ENCODE assay signal across 24 cellular contexts in the genomic region with DNA sequence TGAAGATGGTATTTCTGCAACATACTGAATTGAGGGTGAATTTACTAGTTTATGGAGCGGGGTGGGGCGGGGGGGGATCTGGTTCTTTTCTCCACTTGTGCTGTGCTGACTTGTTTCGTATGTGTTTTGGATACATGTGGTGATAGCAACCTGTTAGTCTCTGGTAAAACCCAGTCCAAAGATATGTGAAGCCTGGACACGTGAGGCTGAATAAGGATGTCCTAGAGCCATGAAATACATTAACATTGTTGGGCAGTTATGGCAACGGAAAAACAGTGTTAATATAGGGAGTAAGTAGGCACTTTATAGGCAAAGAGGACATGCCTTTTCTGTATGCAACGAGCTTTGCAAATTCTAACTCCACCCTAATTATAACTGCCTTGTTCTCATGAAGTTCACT. TPM values are rescaled to one million over a fixed set of nuclear protein-coding genes. Genes with fewer than 3 reads are reported as not detected.
DNase-seq lines count a peak whose midpoint lies in the region; ATAC-seq and TF ChIP-seq lines count a peak whose summit lies in the region.
"Had no signal": no experiment of that assay in that cellular context is flagged by ENCODE, and none has a peak within 500 bp of the region (broad histone marks: within the 10 kb centered on the region; RNA-seq: fewer than 3 reads in every experiment).

No MANE protein-coding gene starts in this region.

- no peak overlapping the region for H3K4me3 ChIP-seq in CD8-positive, alpha-beta memory T cell (ENCODE audit: low read length)
- peak overlapping the region in 1 of 4 donors; percentile 5 for H3K4me3 ChIP-seq in esophagus squamous epithelium
- H3K4me3 ChIP-seq: ascending aorta, psoas muscle, SJCRH30, tibial artery had no signal

- peak overlapping the region in 5 of 8 donors; percentile 21 to 74 (median 61) for H3K27ac Mint-ChIP-seq in CD8-positive, alpha-beta memory T cell
- H3K27ac Mint-ChIP-seq in naive thymus-derived CD8-positive, alpha-beta T cell, result peak overlapping the region in 8 of 10 donors; percentile 25 to 81 (median 42)
- H3K27ac Mint-ChIP-seq: activated B cell treated with CpG ODN at 0.5 μM for 24 hours; activated CD4-positive, alpha-beta memory T cell treated with anti-CD3 and anti-CD28 coated beads, Interleukin-2, amount 10 ng/mL, durations not matched to agents 7 days and 5 days; activated naive CD4-positive, alpha-beta T cell treated with anti-CD3 and anti-CD28 coated beads for 36 hours; stimulated activated memory B cell treated with anti-CD40 and anti-IgM and Interleukin-4, amounts not matched to agents 10 μg/mL and 1 μg/mL and 100 μg/mL, for 72 hours had no signal

- H3K4me1 ChIP-seq in CD8-positive, alpha-beta memory T cell (ENCODE audit: insufficient read depth, low read length), result peaks cover 29% of the 10 kb centered on the region
- H3K4me1 ChIP-seq in esophagus squamous epithelium, result peaks cover 3 to 82% (median 25%) of the 10 kb centered on the region in 3 donors
- H3K4me1 ChIP-seq: psoas muscle had no signal

- H3K36me3 ChIP-seq in CD8-positive, alpha-beta memory T cell (ENCODE audit: insufficient read depth, low read length), result no peaks in the 10 kb centered on the region
- no peaks in the 10 kb centered on the region for H3K36me3 ChIP-seq in esophagus squamous epithelium
- H3K36me3 ChIP-seq: ascending aorta, SJCRH30, tibial artery had no signal

- no peak overlapping the region for H3K27ac ChIP-seq in CD8-positive, alpha-beta memory T cell (ENCODE audit: low read depth, low read length)
- peak overlapping the region; percentile 12 to 76 (median 65) for H3K27ac ChIP-seq in esophagus squamous epithelium
- H3K27ac ChIP-seq: ascending aorta, psoas muscle, SJCRH30 had no signal

- DNase-seq in CD8-positive, alpha-beta memory T cell, result no peak
- DNase-seq in SW480 (ENCODE audit: low spot score), result peak; percentile 37
- no peak for DNase-seq in esophagus squamous epithelium (lab: John Stamatoyannopoulos, UW)
- DNase-seq in naive thymus-derived CD8-positive, alpha-beta T cell, result no peak
- DNase-seq in inferior parietal cortex (ENCODE audit: extremely low spot score), result no peak
- no peak for DNase-seq in putamen (ENCODE audit: low spot score)
- DNase-seq: activated B cell treated with CpG ODN at 0.5 μM for 24 hours; activated CD4-positive, alpha-beta memory T cell treated with anti-CD3 and anti-CD28 coated beads, Interleukin-2, amount 10 ng/mL, durations not matched to agents 7 days and 5 days; activated naive CD4-positive, alpha-beta T cell treated with anti-CD3 and anti-CD28 coated beads for 36 hours; activated T-cell treated with anti-CD3 and anti-CD28 coated beads, Interleukin-2, amount 50 U/mL, for 1 hour; KBM-7; NCI-H1105; NCI-H69; OCI-M1; psoas muscle; SJCRH30; stimulated activated CD4-positive, alpha-beta T cell treated with anti-CD3 and anti-CD28 coated beads, Interleukin-15, amount 100 ng/mL, for 24 hours; T-helper 2 cell; tibial artery had no signal

- no peaks in the 10 kb centered on the region for H3K27me3 ChIP-seq in CD8-positive, alpha-beta memory T cell (ENCODE audit: insufficient read depth, low read length, poor library complexity, severe bottlenecking)
- no peaks in the 10 kb centered on the region for H3K27me3 ChIP-seq in esophagus squamous epithelium
- H3K27me3 ChIP-seq: ascending aorta, SJCRH30, tibial artery had no signal

- H3K4me1 Mint-ChIP-seq in CD8-positive, alpha-beta memory T cell, result peaks cover 29 to 42% (median 36%) of the 10 kb centered on the region in 3 donors
- H3K4me1 Mint-ChIP-seq in naive thymus-derived CD8-positive, alpha-beta T cell, result peaks cover 22 to 56% (median 39%) of the 10 kb centered on the region in 4 donors

- no peak for TF ChIP-seq CTCF in esophagus squamous epithelium (IDR thresholded peaks at IDR 0.05)

- POLR2A ChIA-PET in CD8-positive, alpha-beta memory T cell (lab: Charles Lee), result no interaction called here
- POLR2A ChIA-PET in naive thymus-derived CD8-positive, alpha-beta T cell (lab: Charles Lee), result no interaction called here

- intact Hi-C loops in esophagus squamous epithelium (cut with DNase I), result no loop called here

- CTCF ChIA-PET in CD8-positive, alpha-beta memory T cell (lab: Charles Lee), result interaction anchor here (1.8 kb wide), 1 partner anchor 103 kb away, joined by 6 read pairs; no protein-coding TSS in a partner anchor

- H3K9me3 ChIP-seq in CD8-positive, alpha-beta memory T cell (ENCODE audit: low read length), result no peaks in the 10 kb centered on the region
- no peaks in the 10 kb centered on the region for H3K9me3 ChIP-seq in esophagus squamous epithelium
- H3K9me3 ChIP-seq: ascending aorta, psoas muscle, SJCRH30, tibial artery had no signal

- H3K9me3 Mint-ChIP-seq in CD8-positive, alpha-beta memory T cell, result no peaks in the 10 kb centered on the region
- H3K9me3 Mint-ChIP-seq in naive thymus-derived CD8-positive, alpha-beta T cell, result no peaks in the 10 kb centered on the region
- H3K9me3 Mint-ChIP-seq: activated B cell treated with CpG ODN at 0.5 μM for 24 hours; activated CD4-positive, alpha-beta memory T cell treated with anti-CD3 and anti-CD28 coated beads, Interleukin-2, amount 10 ng/mL, durations not matched to agents 7 days and 5 days; activated naive CD4-positive, alpha-beta T cell treated with anti-CD3 and anti-CD28 coated beads for 36 hours; stimulated activated memory B cell treated with anti-CD40 and anti-IgM and Interleukin-4, amounts not matched to agents 10 μg/mL and 1 μg/mL and 100 μg/mL, for 72 hours had no signal

- no peaks in the 10 kb centered on the region for H3K36me3 Mint-ChIP-seq in CD8-positive, alpha-beta memory T cell
- no peaks in the 10 kb centered on the region for H3K36me3 Mint-ChIP-seq in naive thymus-derived CD8-positive, alpha-beta T cell
- H3K36me3 Mint-ChIP-seq: stimulated activated memory B cell treated with anti-CD40 and anti-IgM and Interleukin-4, amounts not matched to agents 10 μg/mL and 1 μg/mL and 100 μg/mL, for 72 hours had no signal

- H3K4me3 Mint-ChIP-seq in CD8-positive, alpha-beta memory T cell, result no peak overlapping the region
- peak overlapping the region in 1 of 10 donors; percentile 18 for H3K4me3 Mint-ChIP-seq in naive thymus-derived CD8-positive, alpha-beta T cell
- H3K4me3 Mint-ChIP-seq: activated B cell treated with CpG ODN at 0.5 μM for 24 hours; activated CD4-positive, alpha-beta memory T cell treated with anti-CD3 and anti-CD28 coated beads, Interleukin-2, amount 10 ng/mL, durations not matched to agents 7 days and 5 days; activated naive CD4-positive, alpha-beta T cell treated with anti-CD3 and anti-CD28 coated beads for 36 hours; stimulated activated memory B cell treated with anti-CD40 and anti-IgM and Interleukin-4, amounts not matched to agents 10 μg/mL and 1 μg/mL and 100 μg/mL, for 72 hours had no signal

- ATAC-seq in naive thymus-derived CD8-positive, alpha-beta T cell, result no peak
- ATAC-seq in GM18868 (IDR thresholded peaks at IDR 0.05; ENCODE audit: unreplicated experiment), result no peak
- no peak for ATAC-seq in HG02885 (IDR thresholded peaks at IDR 0.05; ENCODE audit: poor library complexity, unreplicated experiment)
- ATAC-seq: HCT116; psoas muscle; stimulated activated memory B cell treated with anti-CD40 and anti-IgM and Interleukin-4, amounts not matched to agents 10 μg/mL and 1 μg/mL and 100 μg/mL, for 72 hours had no signal

- no peaks in the 10 kb centered on the region for H3K27me3 Mint-ChIP-seq in CD8-positive, alpha-beta memory T cell
- H3K27me3 Mint-ChIP-seq in naive thymus-derived CD8-positive, alpha-beta T cell, result no peaks in the 10 kb centered on the region
- H3K27me3 Mint-ChIP-seq: activated B cell treated with CpG ODN at 0.5 μM for 24 hours; activated CD4-positive, alpha-beta memory T cell treated with anti-CD3 and anti-CD28 coated beads, Interleukin-2, amount 10 ng/mL, durations not matched to agents 7 days and 5 days; stimulated activated memory B cell treated with anti-CD40 and anti-IgM and Interleukin-4, amounts not matched to agents 10 μg/mL and 1 μg/mL and 100 μg/mL, for 72 hours had no signal

- TF ChIP-seq POLR2A in esophagus squamous epithelium (IDR thresholded peaks at IDR 0.05), result no peak

- WGBS in esophagus squamous epithelium, 2 donors, result 24 to 55% methylated on average over 6 of the region's 6 CpGs

RNA-seq across cellular contexts. Expression of a gene that starts 42.0 kb away (rescaled TPM):
- total RNA-seq in CD8-positive, alpha-beta memory T cell, result 10 to 100 TPM; 16.9 to 17.5 TPM
- polyA plus RNA-seq in CD8-positive, alpha-beta memory T cell, result 10.5 TPM
- total RNA-seq in esophagus squamous epithelium, result 1 to 10 TPM; 1.0 to 2.7 (median 2.0) TPM
- total RNA-seq in naive thymus-derived CD8-positive, alpha-beta T cell, result 10 to 100 TPM; 23.4 TPM
- 10 to 100 TPM; 10.0 to 13.4 (median 12.1) TPM for polyA plus RNA-seq in naive thymus-derived CD8-positive, alpha-beta T cell

Comparison
In these comparisons a context has a peak if more than half of its experiments do, and no peak if none do; other contexts are left out.
1. RNA of a gene that starts 42.0 kb away (total RNA-seq): 23.4 TPM in naive thymus-derived CD8-positive, alpha-beta T cell and 16.9 to 17.5 TPM in CD8-positive, alpha-beta memory T cell; 1.0 to 2.7 TPM in esophagus squamous epithelium; every median in the first group is over 4 times any median in the second.